1 cellular context compared by ENCODE assay signal in genomic region chr3:19885468-19885867, GRCh38.
TF ChIP-seq lines count a peak whose summit lies in the region.

No MANE protein-coding gene starts in this region.

TF ChIP-seq in HEK293, 187 proteins besides CTCF, POLR2A, EP300 and RAD21 (continued from another document):
- TF ChIP-seq PRDM6 (tag by site-specific recombination; IDR thresholded peaks at IDR 0.05) (no peak), PRDM10 (tag by site-specific recombination; IDR thresholded peaks at IDR 0.05) (0 out of 2 replicates have a peak, but pooled peaks have one; percentile 22), ZNF121 (tag by site-specific recombination; IDR thresholded peaks at IDR 0.05) (peak; percentile 64), KLF10 (tag by site-specific recombination; IDR thresholded peaks at IDR 0.05) (no peak), ZNF133 (tag by site-specific recombination; IDR thresholded peaks at IDR 0.05) (no peak), ZSCAN16 (tag by site-specific recombination; IDR thresholded peaks at IDR 0.05) (no peak)
